8 cellular contexts compared by ENCODE assay signal in the genomic region with DNA sequence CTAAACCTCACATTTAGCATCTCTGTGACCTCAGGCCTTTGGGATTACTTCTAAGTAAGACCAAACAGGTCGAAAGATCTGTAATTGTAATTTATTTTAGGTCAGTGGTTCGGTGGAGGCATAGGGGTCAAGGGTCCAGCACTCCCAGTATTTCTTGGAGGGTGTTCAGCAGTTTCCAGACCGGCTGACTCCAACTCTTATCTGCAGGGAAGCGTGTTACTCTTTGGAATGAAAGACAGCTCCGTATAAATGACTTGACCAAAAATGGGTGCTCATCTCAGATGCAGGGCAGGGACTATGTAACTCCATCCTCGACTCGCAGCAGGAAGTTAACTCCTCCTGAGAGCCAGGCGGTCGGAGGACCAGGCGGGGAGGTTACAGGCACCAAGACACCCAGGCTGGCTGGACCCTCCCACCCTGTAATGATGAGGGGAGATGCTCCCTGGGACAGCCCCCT. TPM values are rescaled to one million over a fixed set of nuclear protein-coding genes. Genes with fewer than 3 reads are reported as not detected.
DNase-seq lines count a peak whose midpoint lies in the region; ATAC-seq and TF ChIP-seq lines count a peak whose summit lies in the region.

No MANE protein-coding gene starts in this region.

- H3K27me3 ChIP-seq in H7 (ENCODE audit: control insufficient read depth, insufficient read depth, low read length) (no peaks in the 10 kb centered on the region), skeletal muscle satellite cell (ENCODE audit: control insufficient read depth, insufficient read depth, low read length) (peaks cover 7% of the 10 kb centered on the region)

- no peaks in the 10 kb centered on the region for H3K9me3 ChIP-seq in SK-N-MC (ENCODE audit: low read depth, low read length)
- H3K9me3 ChIP-seq in skeletal muscle satellite cell (replicated peaks; ENCODE audit: low read length) = no peaks in the 10 kb centered on the region

- peaks cover 8% of the 10 kb centered on the region for H3K4me1 ChIP-seq in skeletal muscle satellite cell (ENCODE audit: control insufficient read depth, insufficient read depth, low read length)

- no peak overlapping the region for H3K9ac ChIP-seq in SK-N-MC (ENCODE audit: insufficient read length)
- peak overlapping the region; percentile 84 for H3K9ac ChIP-seq in skeletal muscle satellite cell (ENCODE audit: low read depth, low read length)

- TF ChIP-seq CTCF in foreskin fibroblast (IDR thresholded peaks at IDR 0.05; ENCODE audit: low read depth, low read length) = no peak

- no peak for DNase-seq in H7
- no peak for DNase-seq in SK-N-MC (ENCODE audit: low read depth, low spot score)
- DNase-seq in foreskin fibroblast = peak in 1 of 2 donors; percentile 21
- no peak for DNase-seq in inferior parietal cortex (ENCODE audit: extremely low spot score)
- no peak for DNase-seq in ureter (ENCODE audit: low spot score)

- peak overlapping the region; percentile 93 for H3K4me3 ChIP-seq in H7 (ENCODE audit: insufficient read depth, low read depth, low read length)
- peak overlapping the region; percentile 79 for H3K4me3 ChIP-seq in SK-N-MC
- peak overlapping the region; percentile 49 to 89 for H3K4me3 ChIP-seq in foreskin fibroblast (ENCODE audit: low read depth in 1 of 2, low read length in 2 of 2)
- H3K4me3 ChIP-seq in skeletal muscle satellite cell (ENCODE audit: low read length) = peak overlapping the region; percentile 100

- H3K4me2 ChIP-seq in skeletal muscle satellite cell (ENCODE audit: low read length) = peak overlapping the region; percentile 97

- H3K27ac ChIP-seq in SK-N-MC = no peak overlapping the region

- H3K36me3 ChIP-seq in H7 (replicated peaks; ENCODE audit: control insufficient read depth, insufficient read depth, low read length) = no peaks in the 10 kb centered on the region
- H3K36me3 ChIP-seq in SK-N-MC (ENCODE audit: insufficient read depth, low read length) = no peaks in the 10 kb centered on the region
- H3K36me3 ChIP-seq in skeletal muscle satellite cell (ENCODE audit: insufficient read depth, low read length) = no peaks in the 10 kb centered on the region

- ATAC-seq in GM21786 (IDR thresholded peaks at IDR 0.05; ENCODE audit: unreplicated experiment) = no peak
- no peak for ATAC-seq in HG02840 (IDR thresholded peaks at IDR 0.05; ENCODE audit: low FRiP score, unreplicated experiment)

RNA-seq across cellular contexts. Expression of gene VPS13A, which starts 0.6 kb away (rescaled TPM):
- total RNA-seq in H7 (2014; rRNA removed; shearing (Covaris generic)) = 10.9 and 17.8 TPM in 2 replicates
- total RNA-seq in skeletal muscle satellite cell (2012; rRNA removed) = 14.9 and 24.6 TPM in 2 replicates
- 56.0 TPM for total RNA-seq in ureter
